In genomic region chr9:86854898-86855523, GRCh38 we compare ENCODE assay signal across 8 cellular contexts.
DNase-seq lines count a peak whose midpoint lies in the region; ATAC-seq, FAIRE-seq and TF ChIP-seq lines count a peak whose summit lies in the region.

No MANE protein-coding gene starts in this region.

- peak; percentile 90 for DNase-seq in AG10803 (ENCODE audit: low read depth)
- peak; percentile 37 for DNase-seq in LNCaP clone FGC (ENCODE audit: low read depth)
- peak; percentile 94 for DNase-seq in astrocyte of the spinal cord (ENCODE audit: low read depth, low spot score)
- peak; percentile 58 for DNase-seq in HepG2 (ENCODE audit: low spot score)
- no peak for DNase-seq in NCI-H146 (lab: John Stamatoyannopoulos, UW)
- DNase-seq in SKM-1 (lab: John Stamatoyannopoulos, UW; ENCODE audit: unreplicated experiment) = no peak

- TF ChIP-seq RAD21 in HepG2 (CRISPR knock-in tag; IDR thresholded peaks at IDR 0.05) = no peak

- TF ChIP-seq EP300 in HepG2 (IDR thresholded peaks at IDR 0.05; ENCODE audit: low read depth in 2 of 2, low read length in 2 of 2) (no peak), HepG2 (CRISPR knock-in tag; IDR thresholded peaks at IDR 0.05; ENCODE audit: borderline replicate concordance) (no peak)

- intact Hi-C loops in HepG2 (cut with micrococcal nuclease; ENCODE audit: unreplicated experiment) = no loop called here

- ATAC-seq in HepG2 (peak; percentile 100), HG03432 (IDR thresholded peaks at IDR 0.05; ENCODE audit: unreplicated experiment) (no peak), GM18511 (IDR thresholded peaks at IDR 0.05; ENCODE audit: unreplicated experiment) (no peak)

- TF ChIP-seq POLR2A in HepG2 (IDR thresholded peaks at IDR 0.05; ENCODE audit: insufficient read depth in 1 of 2, low read depth in 2 of 2, low read length in 2 of 2) = no peak

- no peaks in the 10 kb centered on the region for H3K27me3 ChIP-seq in HepG2 (ENCODE audit: control insufficient read depth in 1 of 2, insufficient read depth in 2 of 2, low read length in 2 of 2)

- no peak overlapping the region for H3K4me2 ChIP-seq in HepG2 (ENCODE audit: low read depth, low read length)

- peaks cover 16% of the 10 kb centered on the region for H3K4me1 ChIP-seq in HepG2 (ENCODE audit: insufficient read depth, low read length)

- no peak overlapping the region for H3K9ac ChIP-seq in HepG2 (ENCODE audit: insufficient read depth, low read depth, low read length)

- no peaks in the 10 kb centered on the region for H3K36me3 ChIP-seq in HepG2 (replicated peaks in 1 of 2; ENCODE audit: control insufficient read depth in 1 of 2, insufficient read depth in 2 of 2, low read length in 2 of 2)

- CTCF ChIA-PET in HepG2 (lab: Yijun Ruan, JAX; ENCODE audit: low intra/inter-chr PET ratio, low total read pairs) = no interaction called here

- WGBS in HepG2 (ENCODE audit: low lambda C conversion rate) = 2% methylated on average over 5 of the region's 5 CpGs

- POLR2A ChIA-PET in HepG2 (lab: Yijun Ruan, JAX) = no interaction called here

- no peak overlapping the region for H2AFZ ChIP-seq in HepG2 (ENCODE audit: low read length)

- H3K27ac ChIP-seq in HepG2 (ENCODE audit: extremely low read length, insufficient read depth, low read length) = no peak overlapping the region

- no TSS peak for BruUV-seq in HepG2 (replicated peaks; lab: Mats Ljungman, UMichigan)

- peak; percentile 64 for FAIRE-seq in HepG2 (lab: Jason Lieb, UNC)

- no peaks in the 10 kb centered on the region for H3K9me3 ChIP-seq in HepG2 (ENCODE audit: low read length)

- H4K20me1 ChIP-seq in HepG2 (ENCODE audit: insufficient read depth, low read length) = no peaks in the 10 kb centered on the region

- in situ Hi-C loops in astrocyte of the spinal cord (cut with HindIII; ENCODE audit: low sequenced_read_pairs) = no loop called here
- in situ Hi-C loops in HepG2 (cut with HindIII; ENCODE audit: extremely low pct_ligation_motif_present, low pct_unique_long_range_greater_than_20kb) = no loop called here

- H3K79me2 ChIP-seq in HepG2 (ENCODE audit: insufficient read depth, low read length) = no peaks in the 10 kb centered on the region

- no peak for TF ChIP-seq CTCF in AG10803 (conservative IDR thresholded peaks at IDR 0.05; ENCODE audit: low read length)
- no peak for TF ChIP-seq CTCF in LNCaP clone FGC (IDR thresholded peaks at IDR 0.05; ENCODE audit: control insufficient read depth, extremely low read depth, insufficient read depth)
- TF ChIP-seq CTCF in astrocyte of the spinal cord (IDR thresholded peaks at IDR 0.05; ENCODE audit: low read depth, low read length) = no peak
- no peak for TF ChIP-seq CTCF in HepG2 (CRISPR knock-in tag; IDR thresholded peaks at IDR 0.05)

- H3K4me3 ChIP-seq in AG10803 (ENCODE audit: low read length) = no peak overlapping the region
- H3K4me3 ChIP-seq in LNCaP clone FGC (ENCODE audit: low read depth, low read length) = no peak overlapping the region
- H3K4me3 ChIP-seq in astrocyte of the spinal cord (ENCODE audit: low read depth, low read length) = no peak overlapping the region
- no peak overlapping the region for H3K4me3 ChIP-seq in HepG2 (replicated peaks in 1 of 3; ENCODE audit: insufficient read depth in 1 of 3, low read depth in 2 of 3, low read length in 3 of 3)

TF ChIP-seq in HepG2, 621 proteins besides CTCF, POLR2A, EP300 and RAD21 (continues in another document):
- TF ChIP-seq HDAC1 (CRISPR knock-in tag; IDR thresholded peaks at IDR 0.05) = 0 out of 2 replicates have a peak, but pooled peaks have one; percentile 31
- peak; percentile 89 for TF ChIP-seq BCL6 (CRISPR knock-in tag; IDR thresholded peaks at IDR 0.05)
- no peak for TF ChIP-seq ZMAT3 (CRISPR knock-in tag; conservative IDR thresholded peaks at IDR 0.05)
- TF ChIP-seq FOXJ3 (CRISPR knock-in tag; IDR thresholded peaks at IDR 0.05; ENCODE audit: borderline replicate concordance) = no peak
- TF ChIP-seq TEAD3 (CRISPR knock-in tag; optimal IDR thresholded peaks at IDR 0.05; ENCODE audit: borderline replicate concordance) = peak; percentile 91
- TF ChIP-seq MEF2D (CRISPR knock-in tag; IDR thresholded peaks at IDR 0.05) = no peak
- TF ChIP-seq SIX4 (CRISPR knock-in tag; IDR thresholded peaks at IDR 0.05) = peak; percentile 92
- no peak for TF ChIP-seq RBFOX2 (IDR thresholded peaks at IDR 0.05; ENCODE audit: low read depth, low read length)
- peak; percentile 48; the same call in 1 of the 3 replicates for TF ChIP-seq MXI1 (IDR thresholded peaks at IDR 0.05; ENCODE audit: borderline replicate concordance, low read depth, low read length)
- no peak for TF ChIP-seq HNRNPUL1 (IDR thresholded peaks at IDR 0.05; ENCODE audit: low read depth, low read length)
- TF ChIP-seq ZBTB38 (CRISPR knock-in tag; IDR thresholded peaks at IDR 0.05) = no peak
- TF ChIP-seq GABPA (IDR thresholded peaks at IDR 0.05; ENCODE audit: low read depth, low read length) = no peak
- no peak for TF ChIP-seq GABPA (CRISPR knock-in tag; IDR thresholded peaks at IDR 0.05; ENCODE audit: low read depth)
- TF ChIP-seq TFAP4 (IDR thresholded peaks at IDR 0.05; ENCODE audit: borderline replicate concordance, low read depth) = peak; percentile 43; the same call in 1 of the 2 replicates
- TF ChIP-seq ZNF326 (CRISPR knock-in tag; IDR thresholded peaks at IDR 0.05; ENCODE audit: borderline replicate concordance) = no peak
- TF ChIP-seq ZNF3 (CRISPR knock-in tag; IDR thresholded peaks at IDR 0.05) = no peak
- peak; percentile 46; the same call in 1 of the 2 replicates for TF ChIP-seq ZNF652 (CRISPR knock-in tag; IDR thresholded peaks at IDR 0.05; ENCODE audit: borderline replicate concordance, low read depth)
- no peak for TF ChIP-seq STAG1 (CRISPR knock-in tag; IDR thresholded peaks at IDR 0.05)
- peak; percentile 96 for TF ChIP-seq SIX1 (CRISPR knock-in tag; IDR thresholded peaks at IDR 0.05; ENCODE audit: borderline replicate concordance)
- TF ChIP-seq ZNF646 (CRISPR knock-in tag; IDR thresholded peaks at IDR 0.05) = no peak
- no peak for TF ChIP-seq RARG (CRISPR knock-in tag; IDR thresholded peaks at IDR 0.05; ENCODE audit: low read depth)
- no peak for TF ChIP-seq ELF4 (CRISPR knock-in tag; IDR thresholded peaks at IDR 0.05; ENCODE audit: borderline replicate concordance)

Comparison
In these comparisons a context has a peak if more than half of its experiments do, and no peak if none do; other contexts are left out.
1. DNase-seq: peak in AG10803 (single experiment), LNCaP clone FGC (single experiment), astrocyte of the spinal cord (single experiment) and HepG2 (single experiment); none in NCI-H146 (single experiment) and SKM-1 (single experiment).